Comparison of ENCODE assay signal across 8 cellular contexts in genomic region chr1:39258146-39258924, GRCh38.
DNase-seq lines count a peak whose midpoint lies in the region; ATAC-seq and TF ChIP-seq lines count a peak whose summit lies in the region.

No MANE protein-coding gene starts in this region.

- H3K9ac ChIP-seq in OCI-LY3 (ENCODE audit: low read length): no peak overlapping the region

- H3K36me3 ChIP-seq in OCI-LY3 (replicated peaks; ENCODE audit: low read depth, low read length) (peaks cover 11% of the 10 kb centered on the region), muscle layer of duodenum (ENCODE audit: control insufficient read depth in 1 of 2, insufficient read depth in 2 of 2, low read length in 2 of 2) (peaks cover 14 to 18% of the 10 kb centered on the region in 2 donors)

- no peaks in the 10 kb centered on the region for H3K27me3 Mint-ChIP-seq in stimulated activated naive B cell treated with anti-CD40 and anti-IgM and Interleukin-4, amounts not matched to agents 10 μg/mL and 1 μg/mL and 100 μg/mL, for 72 hours

- peak; percentile 70 for TF ChIP-seq CTCF in OCI-LY3 (IDR thresholded peaks at IDR 0.05; ENCODE audit: low read depth, low read length)

- H3K36me3 Mint-ChIP-seq in stimulated activated naive B cell treated with anti-CD40 and anti-IgM and Interleukin-4, amounts not matched to agents 10 μg/mL and 1 μg/mL and 100 μg/mL, for 72 hours: peaks cover 12 to 20% of the 10 kb centered on the region in 2 donors

- ATAC-seq in stimulated activated naive B cell treated with anti-CD40 and anti-IgM and Interleukin-4, amounts not matched to agents 10 μg/mL and 1 μg/mL and 100 μg/mL, for 72 hours (replicated peaks): peak; percentile 46 to 55
- no peak for ATAC-seq in HG02970 (IDR thresholded peaks at IDR 0.05; ENCODE audit: low FRiP score, unreplicated experiment)

- no peaks in the 10 kb centered on the region for H3K9me3 Mint-ChIP-seq in stimulated activated naive B cell treated with anti-CD40 and anti-IgM and Interleukin-4, amounts not matched to agents 10 μg/mL and 1 μg/mL and 100 μg/mL, for 72 hours

- peaks cover 16% of the 10 kb centered on the region for H3K4me1 ChIP-seq in OCI-LY3 (ENCODE audit: low read length)
- peaks cover 0 to 32% of the 10 kb centered on the region in 2 donors for H3K4me1 ChIP-seq in muscle layer of duodenum (ENCODE audit: control insufficient read depth in 1 of 2, insufficient read depth in 2 of 2, low read length in 2 of 2)

- H3K4me3 ChIP-seq in OCI-LY3 (ENCODE audit: low read length) (no peak overlapping the region), muscle layer of duodenum (ENCODE audit: low read depth in 1 of 2, low read length in 2 of 2) (no peak overlapping the region)

- peaks cover 19 to 34% of the 10 kb centered on the region in 2 donors for H3K4me1 Mint-ChIP-seq in stimulated activated naive B cell treated with anti-CD40 and anti-IgM and Interleukin-4, amounts not matched to agents 10 μg/mL and 1 μg/mL and 100 μg/mL, for 72 hours

- H3K9me3 ChIP-seq in OCI-LY3 (ENCODE audit: insufficient read depth, low read length) (no peaks in the 10 kb centered on the region), muscle layer of duodenum (ENCODE audit: control insufficient read depth in 1 of 2, low read length in 2 of 2) (no peaks in the 10 kb centered on the region)

- peaks cover 4% of the 10 kb centered on the region; the same call in 1 of the 2 replicates for H4K20me1 ChIP-seq in OCI-LY3 (ENCODE audit: insufficient read depth, low read length)

- H3K4me3 Mint-ChIP-seq in stimulated activated naive B cell treated with anti-CD40 and anti-IgM and Interleukin-4, amounts not matched to agents 10 μg/mL and 1 μg/mL and 100 μg/mL, for 72 hours: no peak overlapping the region

- DNase-seq in CD1c-positive myeloid dendritic cell (ENCODE audit: extremely low spot score) (peak; percentile 69), HPDE6-E6E7 (ENCODE audit: extremely low spot score) (peak; percentile 86), activated T-cell treated with anti-CD3 and anti-CD28 coated beads for 1 hour (ENCODE audit: low read depth) (peak; percentile 57), epithelial cell of prostate (ENCODE audit: low read depth, low spot score) (no peak)
- peak; percentile 28 for DNase-seq in stimulated activated naive B cell treated with anti-CD40 and anti-IgM and Interleukin-4, amounts not matched to agents 10 μg/mL and 1 μg/mL and 100 μg/mL, for 72 hours

- peak overlapping the region; percentile 63 for H3K27ac Mint-ChIP-seq in stimulated activated naive B cell treated with anti-CD40 and anti-IgM and Interleukin-4, amounts not matched to agents 10 μg/mL and 1 μg/mL and 100 μg/mL, for 72 hours

- H3K27me3 ChIP-seq in OCI-LY3 (ENCODE audit: low read depth, low read length) (no peaks in the 10 kb centered on the region), muscle layer of duodenum (ENCODE audit: low read depth, low read length) (no peaks in the 10 kb centered on the region)

- no peak overlapping the region for H3K27ac ChIP-seq in OCI-LY3 (ENCODE audit: low read length)
- H3K27ac ChIP-seq in epithelial cell of prostate: peak overlapping the region; percentile 3
- peak overlapping the region; percentile 34 for H3K27ac ChIP-seq in muscle layer of duodenum (ENCODE audit: low read length)

- no peak overlapping the region for H2AFZ ChIP-seq in OCI-LY3 (ENCODE audit: low read depth, low read length)

- peak overlapping the region; percentile 20 for H3K4me2 ChIP-seq in OCI-LY3 (ENCODE audit: low read length)

- no peaks in the 10 kb centered on the region for H3K79me2 ChIP-seq in OCI-LY3 (ENCODE audit: low read length)
